In genomic region chr2:144011098-144011497, GRCh38 we compare ENCODE assay signal across 24 cellular contexts.
"Had no signal": no experiment of that assay in that cellular context is flagged by ENCODE, and none has a peak within 500 bp of the region (broad histone marks: within the 10 kb centered on the region; RNA-seq: fewer than 3 reads in every experiment).

No MANE protein-coding gene starts in this region.

- H3K9me3 Mint-ChIP-seq: nephron; stimulated activated naive CD8-positive, alpha-beta T cell treated with anti-CD3 and anti-CD28 coated beads, Interleukin-15, Interleukin-2, amounts not matched to agents 100 ng/mL and 50 ng/mL, for 24 hours; T-helper 1 cell treated with Interleukin-12 subunit alpha and Interleukin-12 subunit beta and Interleukin-4 antibody, amounts not matched to agents 30 μg/mL and 1 μg/mL, for 36 hours had no signal

- H3K4me3 Mint-ChIP-seq: activated naive CD8-positive, alpha-beta T cell; nephron; stimulated activated naive CD8-positive, alpha-beta T cell treated with anti-CD3 and anti-CD28 coated beads, Interleukin-15, Interleukin-2, amounts not matched to agents 100 ng/mL and 50 ng/mL, for 24 hours; T-helper 1 cell treated with Interleukin-12 subunit alpha and Interleukin-12 subunit beta and Interleukin-4 antibody, amounts not matched to agents 30 μg/mL and 1 μg/mL, for 36 hours; type B pancreatic cell had no signal

- ATAC-seq: activated CD4-positive, CD25-positive, alpha-beta regulatory T cell treated with anti-CD3 and anti-CD28 coated beads, Interleukin-2, amount 50 U/mL, for 24 hours; left cardiac atrium; left ventricle myocardium superior; right lobe of liver had no signal

- H3K27ac ChIP-seq: right lobe of liver, thoracic aorta, uterus, VCaP had no signal

- H3K27me3 ChIP-seq: right lobe of liver, uterus had no signal

- H3K4me3 ChIP-seq: right lobe of liver, thoracic aorta, uterus had no signal

- DNase-seq: activated CD4-positive, alpha-beta T cell treated with anti-CD3 and anti-CD28 coated beads for 48 hours; activated CD4-positive, alpha-beta T cell treated with anti-CD3 and anti-CD28 coated beads, Interleukin-2, amount 50 U/mL, for 48 hours; activated CD8-positive, alpha-beta memory T cell treated with anti-CD3 and anti-CD28 coated beads for 24 hours; activated effector memory CD4-positive, alpha-beta T cell treated with Interleukin-2 at 50 U/mL for 16 hours; activated naive CD4-positive, alpha-beta T cell treated with Interleukin-2 at 50 U/mL for 16 hours; anterior cingulate cortex; dermis blood vessel endothelial cell; effector CD4-positive, alpha-beta T cell; foreskin fibroblast; left cardiac atrium; left ventricle myocardium superior; right lobe of liver; stimulated activated CD4-positive, alpha-beta T cell treated with anti-CD3 and anti-CD28 coated beads, Interleukin-2, amount 100 ng/mL, for 48 hours; T-helper 9 cell; uterus had no signal

- H3K36me3 Mint-ChIP-seq: type B pancreatic cell had no signal

- H3K27ac Mint-ChIP-seq: activated naive CD8-positive, alpha-beta T cell; nephron; progenitor cell of endocrine pancreas; stimulated activated naive CD8-positive, alpha-beta T cell treated with anti-CD3 and anti-CD28 coated beads, Interleukin-15, Interleukin-2, amounts not matched to agents 100 ng/mL and 50 ng/mL, for 24 hours; T-helper 1 cell treated with Interleukin-12 subunit alpha and Interleukin-12 subunit beta and Interleukin-4 antibody, amounts not matched to agents 30 μg/mL and 1 μg/mL, for 36 hours; type B pancreatic cell had no signal

- H3K4me1 ChIP-seq: right lobe of liver, uterus had no signal

- H3K9me3 ChIP-seq: right lobe of liver, thoracic aorta, uterus had no signal

- H3K36me3 ChIP-seq: right lobe of liver, thoracic aorta, uterus had no signal
